8 cellular contexts compared by ENCODE assay signal in genomic region chr10:73743905-73744689, GRCh38. TPM values are rescaled to one million over a fixed set of nuclear protein-coding genes. Genes with fewer than 3 reads are reported as not detected.
DNase-seq lines count a peak whose midpoint lies in the region; ATAC-seq and TF ChIP-seq lines count a peak whose summit lies in the region.

TSS of gene SEC24C (plus strand) at chr10:73744372. CDS start at chr10:73746833, 2,461 bp downstream.

- CTCF ChIA-PET in WTC11 (lab: Charles Lee), result interaction anchor here (0.6 to 1.0 kb wide), 3 partner anchors 14 to 1082 kb away, joined by 4 to 5 read pairs (median 4); no protein-coding TSS in a partner anchor

- H3K36me3 Mint-ChIP-seq in WTC11, result peaks cover 6% of the 10 kb centered on the region

- no peaks in the 10 kb centered on the region for H3K27me3 ChIP-seq in smooth muscle cell (ENCODE audit: low read depth)

- peak within 1 kb of the TSS; percentile 99 for H3K27ac Mint-ChIP-seq in WTC11

- ATAC-seq in GM18907 (IDR thresholded peaks at IDR 0.05; ENCODE audit: unreplicated experiment) (peak; percentile 90), HG03159 (IDR thresholded peaks at IDR 0.05; ENCODE audit: unreplicated experiment) (peak; percentile 80), WTC11 (peak; percentile 85)

- H3K9ac ChIP-seq in smooth muscle cell (ENCODE audit: low read depth), result peak within 1 kb of the TSS; percentile 96

- POLR2A ChIA-PET in WTC11 (lab: Charles Lee), result interaction anchor here (0.6 to 3.0 kb wide), 5 partner anchors 13 to 206 kb away, joined by 3 to 19 read pairs (median 3); partner anchors contain the start of gene CHCHD1

- peaks cover 20% of the 10 kb centered on the region for H3K4me1 ChIP-seq in smooth muscle cell (ENCODE audit: low read depth)

- H3K27ac ChIP-seq in smooth muscle cell (ENCODE audit: low read depth), result peak within 1 kb of the TSS; percentile 98

- no peaks in the 10 kb centered on the region for H3K27me3 Mint-ChIP-seq in WTC11 (ENCODE audit: low read depth)

- H3K9me3 ChIP-seq in smooth muscle cell (replicated peaks; ENCODE audit: low read depth), result no peaks in the 10 kb centered on the region

- under 1% methylated on average over 37 of the region's 37 CpGs for WGBS in smooth muscle cell (ENCODE audit: low lambda C conversion rate)

- peak within 1 kb of the TSS; percentile 100 for H3K4me2 ChIP-seq in smooth muscle cell

- no peaks in the 10 kb centered on the region for H3K9me3 Mint-ChIP-seq in WTC11

- TF ChIP-seq CTCF in WTC11 (IDR thresholded peaks at IDR 0.05), result no peak
- no peak for TF ChIP-seq CTCF in cardiac fibroblast (IDR thresholded peaks at IDR 0.05; ENCODE audit: low read depth, low read length)
- TF ChIP-seq CTCF in smooth muscle cell (IDR thresholded peaks at IDR 0.05; ENCODE audit: borderline replicate concordance, insufficient read depth, poor library complexity, severe bottlenecking), result no peak

- H3K79me2 ChIP-seq in smooth muscle cell (ENCODE audit: low read depth), result peaks cover 60% of the 10 kb centered on the region

- peaks cover 10% of the 10 kb centered on the region for H4K20me1 ChIP-seq in smooth muscle cell (ENCODE audit: low read depth)

- H3F3A ChIP-seq in smooth muscle cell (ENCODE audit: low read depth), result no peaks in the 10 kb centered on the region

- H3K4me3 Mint-ChIP-seq in WTC11, result peak within 1 kb of the TSS; percentile 97

- no peaks in the 10 kb centered on the region for H3K36me3 ChIP-seq in smooth muscle cell (ENCODE audit: low read depth)

- in situ Hi-C loops in ACHN (cut with HindIII; ENCODE audit: low pct_ligation_motif_present, low pct_unique_long_range_greater_than_20kb, low sequenced_read_pairs), result no loop called here

- peak within 1 kb of the TSS; percentile 91 for H2AFZ ChIP-seq in smooth muscle cell (ENCODE audit: low read depth)

- H3K4me3 ChIP-seq in cardiac fibroblast (replicated peaks in 1 of 2; ENCODE audit: low read depth in 2 of 2, low read length in 2 of 2) (peak within 1 kb of the TSS; percentile 89 to 97), smooth muscle cell (peak within 1 kb of the TSS; percentile 88)

- H3K4me1 Mint-ChIP-seq in WTC11, result peaks cover 30% of the 10 kb centered on the region

- DNase-seq in ACHN (peak; percentile 97), NCI-H226 (peak; percentile 92), WTC11 (ENCODE audit: low spot score) (peak; percentile 96), cardiac fibroblast (ENCODE audit: low read depth in 2 of 2) (peak; percentile 97 to 98), iPS-NIHi7 (ENCODE audit: extremely low spot score) (peak; percentile 97), smooth muscle cell (lab: John Stamatoyannopoulos, UW; ENCODE audit: unreplicated experiment) (peak; percentile 76)

TF ChIP-seq in WTC11, 78 proteins besides CTCF, POLR2A, EP300 and RAD21 (continues in another document):
- no peak for TF ChIP-seq KAT7 (CRISPR knock-in tag; IDR thresholded peaks at IDR 0.05; ENCODE audit: borderline replicate concordance)
- TF ChIP-seq RORB (CRISPR knock-in tag; IDR thresholded peaks at IDR 0.05), result 0 out of 2 replicates have a peak, but pooled peaks have one; percentile 33
- TF ChIP-seq ZNF121 (CRISPR knock-in tag; IDR thresholded peaks at IDR 0.05), result no peak
- TF ChIP-seq GTF2I (CRISPR knock-in tag; conservative IDR thresholded peaks at IDR 0.05), result no peak
- TF ChIP-seq ZNF512 (CRISPR knock-in tag; IDR thresholded peaks at IDR 0.05; ENCODE audit: borderline replicate concordance), result no peak
- TF ChIP-seq ATF6 (CRISPR knock-in tag; IDR thresholded peaks at IDR 0.05), result no peak
- no peak for TF ChIP-seq IRF1 (CRISPR knock-in tag; IDR thresholded peaks at IDR 0.05)
- no peak for TF ChIP-seq OVOL2 (CRISPR knock-in tag; IDR thresholded peaks at IDR 0.05; ENCODE audit: borderline replicate concordance)
- no peak for TF ChIP-seq NR3C1 (CRISPR knock-in tag; conservative IDR thresholded peaks at IDR 0.05; ENCODE audit: low read depth)
- no peak for TF ChIP-seq FOXK1 (CRISPR knock-in tag; IDR thresholded peaks at IDR 0.05)
- TF ChIP-seq NFE2L1 (CRISPR knock-in tag; IDR thresholded peaks at IDR 0.05), result 0 out of 2 replicates have a peak, but pooled peaks have one; percentile 13
- no peak for TF ChIP-seq MYBL2 (CRISPR knock-in tag; IDR thresholded peaks at IDR 0.05)
- TF ChIP-seq ZNF423 (CRISPR knock-in tag; IDR thresholded peaks at IDR 0.05), result no peak
- no peak for TF ChIP-seq SOX15 (CRISPR knock-in tag; IDR thresholded peaks at IDR 0.05)
- TF ChIP-seq SMAD4 (CRISPR knock-in tag; IDR thresholded peaks at IDR 0.05), result no peak
- TF ChIP-seq USF1 (CRISPR knock-in tag; IDR thresholded peaks at IDR 0.05), result no peak
- TF ChIP-seq ETV6 (CRISPR knock-in tag; IDR thresholded peaks at IDR 0.05), result no peak; the same call in 1 of the 2 replicates
- TF ChIP-seq E2F4 (CRISPR knock-in tag; IDR thresholded peaks at IDR 0.05; ENCODE audit: borderline replicate concordance, low read depth), result no peak
- no peak for TF ChIP-seq TP53 (CRISPR knock-in tag; IDR thresholded peaks at IDR 0.05)
- TF ChIP-seq ESRRA (CRISPR knock-in tag; IDR thresholded peaks at IDR 0.05; ENCODE audit: borderline replicate concordance), result no peak
- TF ChIP-seq ZNF317 (CRISPR knock-in tag; IDR thresholded peaks at IDR 0.05; ENCODE audit: borderline replicate concordance, low read depth), result no peak
- no peak for TF ChIP-seq HMGA2 (CRISPR knock-in tag; IDR thresholded peaks at IDR 0.05)
- no peak for TF ChIP-seq JAZF1 (CRISPR knock-in tag; IDR thresholded peaks at IDR 0.05)
- peak; percentile 77 for TF ChIP-seq CREM (CRISPR knock-in tag; IDR thresholded peaks at IDR 0.05)
- no peak for TF ChIP-seq ZBTB43 (CRISPR knock-in tag; IDR thresholded peaks at IDR 0.05)
- no peak; the same call in 1 of the 2 replicates for TF ChIP-seq ZNF671 (CRISPR knock-in tag; IDR thresholded peaks at IDR 0.05)

RNA-seq across cellular contexts. Expression of gene SEC24C, which starts in this region (rescaled TPM):
- total RNA-seq in WTC11 (2021) (64.2 to 74.2 TPM (median 64.5 TPM) in 3 replicates), smooth muscle cell (50.3 and 54.7 TPM in 2 replicates)
- polyA plus RNA-seq in smooth muscle cell, result 36.4 and 41.5 TPM in 2 replicates

Comparison
In these comparisons a context has a peak if more than half of its experiments do, and no peak if none do; other contexts are left out.
1. Peak in every context shown above with its lines: DNase-seq, ATAC-seq, H3K4me3 ChIP-seq and H3K27ac ChIP-seq.